In the genomic region with DNA sequence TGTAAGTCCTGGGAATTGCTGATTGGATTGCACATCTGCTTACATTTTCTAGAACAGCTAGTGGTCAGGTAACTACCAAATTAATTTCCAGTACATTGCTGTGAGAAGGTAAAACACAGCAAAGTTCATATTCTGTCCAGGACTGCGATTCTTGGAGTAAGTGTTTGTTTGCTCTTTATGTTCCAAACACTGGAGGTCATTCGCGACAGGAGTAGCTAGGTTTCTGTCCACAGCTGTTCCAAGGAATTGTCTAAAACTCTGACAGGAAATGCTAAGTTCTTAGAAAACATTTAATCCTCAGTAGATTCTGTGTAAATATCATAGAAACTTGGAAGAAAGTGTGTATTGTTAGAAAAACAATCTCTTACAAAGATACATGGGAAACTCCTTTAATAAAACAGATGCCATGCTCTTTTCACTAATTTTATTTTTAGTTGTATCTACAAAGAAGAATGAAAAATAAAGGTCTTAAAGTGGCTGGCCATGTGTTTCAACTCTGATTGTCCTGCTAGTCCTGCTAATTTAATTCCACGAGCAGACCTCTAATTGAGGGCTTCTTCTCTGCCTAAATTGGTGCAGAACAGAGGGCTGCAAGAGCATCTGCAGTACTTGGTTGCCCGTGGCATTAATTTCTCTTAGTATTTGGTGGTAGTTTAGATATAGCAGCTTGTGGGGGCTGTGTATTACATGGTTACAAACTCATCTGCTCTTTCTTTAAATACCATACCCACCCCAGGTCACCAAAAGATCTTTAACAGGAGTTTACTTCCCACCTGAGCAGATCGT, we compare ENCODE assay signal across 24 cellular contexts.
DNase-seq lines count a peak whose midpoint lies in the region; ATAC-seq, FAIRE-seq and TF ChIP-seq lines count a peak whose summit lies in the region.
"Had no signal": no experiment of that assay in that cellular context is flagged by ENCODE, and none has a peak within 500 bp of the region (broad histone marks: within the 10 kb centered on the region; RNA-seq: fewer than 3 reads in every experiment).

No MANE protein-coding gene starts in this region.

- H3K36me3 ChIP-seq in HepG2 (replicated peaks in 1 of 2; ENCODE audit: control insufficient read depth in 1 of 2, insufficient read depth in 2 of 2, low read length in 2 of 2): no peaks in the 10 kb centered on the region
- H3K36me3 ChIP-seq in CD8-positive, alpha-beta T cell (ENCODE audit: insufficient read depth, low read length): no peaks in the 10 kb centered on the region
- H3K36me3 ChIP-seq: BLaER1 treated with 17β-estradiol and CSF1 and Interleukin-3, amounts not matched to agents 10 nM and 100 nM; left ventricle myocardium inferior; neutrophil; thyroid gland had no signal

- H4K20me1 ChIP-seq in HepG2 (ENCODE audit: insufficient read depth, low read length): no peaks in the 10 kb centered on the region
- H4K20me1 ChIP-seq: BLaER1 treated with 17β-estradiol and CSF1 and Interleukin-3, amounts not matched to agents 10 nM and 100 nM had no signal

- H3K9me3 ChIP-seq in HepG2 (ENCODE audit: low read length): no peaks in the 10 kb centered on the region
- H3K9me3 ChIP-seq in CD8-positive, alpha-beta T cell (ENCODE audit: low read length): no peaks in the 10 kb centered on the region
- H3K9me3 ChIP-seq: BLaER1 treated with 17β-estradiol and CSF1 and Interleukin-3, amounts not matched to agents 10 nM and 100 nM; left ventricle myocardium inferior; neutrophil; thyroid gland had no signal

- no peak for TF ChIP-seq POLR2A in HepG2 (IDR thresholded peaks at IDR 0.05; ENCODE audit: insufficient read depth in 1 of 2, low read depth in 2 of 2, low read length in 2 of 2)

- POLR2A ChIA-PET in HepG2 (lab: Yijun Ruan, JAX): interaction anchor here (1.3 to 3.5 kb wide), 3 partner anchors 9 to 38 kb away, joined by 3 to 25 read pairs (median 19); no protein-coding TSS in a partner anchor
- POLR2A ChIA-PET in CD8-positive, alpha-beta T cell (lab: Charles Lee): no interaction called here

- FAIRE-seq in HepG2 (lab: Jason Lieb, UNC): no peak
- FAIRE-seq: GM19239 had no signal

- TF ChIP-seq EP300 in HepG2 (IDR thresholded peaks at IDR 0.05; ENCODE audit: low read depth in 2 of 2, low read length in 2 of 2) (no peak), HepG2 (CRISPR knock-in tag; IDR thresholded peaks at IDR 0.05; ENCODE audit: borderline replicate concordance) (no peak)

- H2AFZ ChIP-seq in HepG2 (ENCODE audit: low read length): no peak overlapping the region

- H3K9me3 Mint-ChIP-seq in CD8-positive, alpha-beta T cell: no peaks in the 10 kb centered on the region
- peaks cover 5 to 13% of the 10 kb centered on the region in 2 donors for H3K9me3 Mint-ChIP-seq in activated naive CD4-positive, alpha-beta T cell treated with anti-CD3 and anti-CD28 coated beads, Interleukin-2, amount 50 U/mL, for 72 hours
- H3K9me3 Mint-ChIP-seq: activated CD8-positive, alpha-beta T cell treated with anti-CD3 and anti-CD28 coated beads for 36 hours; stimulated activated naive CD8-positive, alpha-beta T cell treated with anti-CD3 and anti-CD28 coated beads, Interleukin-15, Interleukin-2, amounts not matched to agents 100 ng/mL and 50 ng/mL, for 24 hours had no signal

- 37% methylated on average over 5 of the region's 6 CpGs for WGBS in HepG2 (ENCODE audit: low lambda C conversion rate)

- peak overlapping the region; percentile 63 for H3K4me2 ChIP-seq in HepG2 (ENCODE audit: low read depth, low read length)
- H3K4me2 ChIP-seq: KMS-11 had no signal

- no peak overlapping the region for H3K4me3 Mint-ChIP-seq in CD8-positive, alpha-beta T cell
- H3K4me3 Mint-ChIP-seq: activated CD8-positive, alpha-beta T cell treated with anti-CD3 and anti-CD28 coated beads for 36 hours; activated naive CD8-positive, alpha-beta T cell; stimulated activated naive CD8-positive, alpha-beta T cell treated with anti-CD3 and anti-CD28 coated beads, Interleukin-15, Interleukin-2, amounts not matched to agents 100 ng/mL and 50 ng/mL, for 24 hours had no signal

- in situ Hi-C loops in HepG2 (cut with HindIII; ENCODE audit: extremely low pct_ligation_motif_present, low pct_unique_long_range_greater_than_20kb): no loop called here

- BruUV-seq in HepG2 (replicated peaks; lab: Mats Ljungman, UMichigan): no TSS peak

- H3K36me3 Mint-ChIP-seq in CD8-positive, alpha-beta T cell: no peaks in the 10 kb centered on the region
- H3K36me3 Mint-ChIP-seq in activated naive CD4-positive, alpha-beta T cell treated with anti-CD3 and anti-CD28 coated beads, Interleukin-2, amount 50 U/mL, for 72 hours: no peaks in the 10 kb centered on the region
- H3K36me3 Mint-ChIP-seq: activated naive CD8-positive, alpha-beta T cell had no signal

- ATAC-seq in SK-N-SH treated with all-trans-retinoic acid at 6 μM for 48 hours: no peak
- no peak for ATAC-seq in HepG2
- ATAC-seq in CD8-positive, alpha-beta T cell: no peak
- ATAC-seq in activated naive CD4-positive, alpha-beta T cell treated with anti-CD3 and anti-CD28 coated beads, Interleukin-2, amount 50 U/mL, for 72 hours: no peak
- ATAC-seq: activated CD8-positive, alpha-beta T cell treated with anti-CD3 and anti-CD28 coated beads for 36 hours had no signal

- intact Hi-C loops in HepG2 (cut with micrococcal nuclease; ENCODE audit: unreplicated experiment): no loop called here
- intact Hi-C loops in CD8-positive, alpha-beta T cell (cut with DNase I, micrococcal nuclease): no loop called here

- H3K27me3 ChIP-seq in HepG2 (ENCODE audit: control insufficient read depth in 1 of 2, insufficient read depth in 2 of 2, low read length in 2 of 2): no peaks in the 10 kb centered on the region
- H3K27me3 ChIP-seq in CD8-positive, alpha-beta T cell (ENCODE audit: insufficient read depth, low read length): no peaks in the 10 kb centered on the region
- H3K27me3 ChIP-seq: BLaER1 treated with 17β-estradiol and CSF1 and Interleukin-3, amounts not matched to agents 10 nM and 100 nM; neutrophil; thyroid gland had no signal

- H3K9ac ChIP-seq in HepG2 (ENCODE audit: insufficient read depth, low read depth, low read length): peak overlapping the region; percentile 87; the same call in 1 of the 2 replicates
- H3K9ac ChIP-seq: BLaER1 treated with 17β-estradiol and CSF1 and Interleukin-3, amounts not matched to agents 10 nM and 100 nM; KMS-11 had no signal

- H3K27ac ChIP-seq in HepG2 (ENCODE audit: extremely low read length, insufficient read depth, low read length): peak overlapping the region; percentile 86
- no peak overlapping the region for H3K27ac ChIP-seq in CD8-positive, alpha-beta T cell (ENCODE audit: low read depth, low read length)
- H3K27ac ChIP-seq: BLaER1 treated with 17β-estradiol and CSF1 and Interleukin-3, amounts not matched to agents 10 nM and 100 nM; KMS-11; left ventricle myocardium inferior; neutrophil; RWPE1; thyroid gland had no signal

- H3K4me3 ChIP-seq in HepG2 (replicated peaks in 1 of 3; ENCODE audit: insufficient read depth in 1 of 3, low read depth in 2 of 3, low read length in 3 of 3): no peak overlapping the region
- H3K4me3 ChIP-seq in CD8-positive, alpha-beta T cell (ENCODE audit: low read depth, low read length): no peak overlapping the region
- H3K4me3 ChIP-seq: BLaER1 treated with 17β-estradiol and CSF1 and Interleukin-3, amounts not matched to agents 10 nM and 100 nM; left ventricle myocardium inferior; thyroid gland had no signal

- CTCF ChIA-PET in HepG2 (lab: Yijun Ruan, JAX; ENCODE audit: low intra/inter-chr PET ratio, low total read pairs): no interaction called here
- CTCF ChIA-PET in CD8-positive, alpha-beta T cell (lab: Charles Lee): no interaction called here

- DNase-seq in NCI-H510A treated with DMSO at 0.1 percent for 48 hours (lab: John Stamatoyannopoulos, UW): peak; percentile 47
- no peak for DNase-seq in NCI-H510A (lab: John Stamatoyannopoulos, UW)
- DNase-seq in HepG2 (ENCODE audit: low spot score): no peak
- no peak for DNase-seq in CD8-positive, alpha-beta T cell
- no peak for DNase-seq in NAMALWA (ENCODE audit: low spot score)
- no peak for DNase-seq in activated naive CD4-positive, alpha-beta T cell treated with anti-CD3 and anti-CD28 coated beads, Interleukin-2, amount 50 U/mL, for 72 hours (ENCODE audit: low spot score in 2 of 2)
- DNase-seq in NCI-H774 (lab: John Stamatoyannopoulos, UW): no peak
- DNase-seq: activated CD8-positive, alpha-beta T cell treated with anti-CD3 and anti-CD28 coated beads for 36 hours; aorta; caudate nucleus; dermis blood vessel endothelial cell; DND-41; HCEC 1CT; left ventricle myocardium inferior; NCI-H187 treated with DMSO at 0.1 percent for 48 hours; thyroid gland had no signal

- H3K4me1 ChIP-seq in HepG2 (ENCODE audit: insufficient read depth, low read length): peaks cover 87% of the 10 kb centered on the region
- no peaks in the 10 kb centered on the region for H3K4me1 ChIP-seq in CD8-positive, alpha-beta T cell (ENCODE audit: insufficient read depth, low read length)

- no peak for TF ChIP-seq RAD21 in HepG2 (CRISPR knock-in tag; IDR thresholded peaks at IDR 0.05)

- H3K27ac Mint-ChIP-seq in CD8-positive, alpha-beta T cell: no peak overlapping the region
- H3K27ac Mint-ChIP-seq in activated naive CD4-positive, alpha-beta T cell treated with anti-CD3 and anti-CD28 coated beads, Interleukin-2, amount 50 U/mL, for 72 hours: no peak overlapping the region
- H3K27ac Mint-ChIP-seq: activated CD8-positive, alpha-beta T cell treated with anti-CD3 and anti-CD28 coated beads for 36 hours; activated naive CD8-positive, alpha-beta T cell; stimulated activated naive CD8-positive, alpha-beta T cell treated with anti-CD3 and anti-CD28 coated beads, Interleukin-15, Interleukin-2, amounts not matched to agents 100 ng/mL and 50 ng/mL, for 24 hours had no signal

- H3K4me1 Mint-ChIP-seq in CD8-positive, alpha-beta T cell (ENCODE audit: low read depth): no peaks in the 10 kb centered on the region

- H3K79me2 ChIP-seq in HepG2 (ENCODE audit: insufficient read depth, low read length): peaks cover 4% of the 10 kb centered on the region

- no peak for TF ChIP-seq CTCF in HepG2 (CRISPR knock-in tag; IDR thresholded peaks at IDR 0.05)
- TF ChIP-seq CTCF in CD8-positive, alpha-beta T cell (IDR thresholded peaks at IDR 0.05): no peak

- no peaks in the 10 kb centered on the region for H3K27me3 Mint-ChIP-seq in CD8-positive, alpha-beta T cell (ENCODE audit: low read depth)
- H3K27me3 Mint-ChIP-seq: activated CD8-positive, alpha-beta T cell treated with anti-CD3 and anti-CD28 coated beads for 36 hours; activated naive CD8-positive, alpha-beta T cell had no signal

TF ChIP-seq in SK-N-SH treated with all-trans-retinoic acid at 6 μM for 48 hours, 23 proteins besides CTCF, POLR2A, EP300 and RAD21 (continues in another document):
- TF ChIP-seq ISL1 (CRISPR knock-in tag; IDR thresholded peaks at IDR 0.05) (no peak), PPARA (CRISPR knock-in tag; IDR thresholded peaks at IDR 0.05; ENCODE audit: borderline replicate concordance) (no peak), ZFP30 (CRISPR knock-in tag; IDR thresholded peaks at IDR 0.05) (no peak)

TF ChIP-seq in HepG2, 621 proteins besides CTCF, POLR2A, EP300 and RAD21 (continues in another document):
- TF ChIP-seq RBM39 (IDR thresholded peaks at IDR 0.05; ENCODE audit: low read depth, low read length, poor library complexity, severe bottlenecking): no peak
